2 cellular contexts compared by ENCODE assay signal in the genomic region with DNA sequence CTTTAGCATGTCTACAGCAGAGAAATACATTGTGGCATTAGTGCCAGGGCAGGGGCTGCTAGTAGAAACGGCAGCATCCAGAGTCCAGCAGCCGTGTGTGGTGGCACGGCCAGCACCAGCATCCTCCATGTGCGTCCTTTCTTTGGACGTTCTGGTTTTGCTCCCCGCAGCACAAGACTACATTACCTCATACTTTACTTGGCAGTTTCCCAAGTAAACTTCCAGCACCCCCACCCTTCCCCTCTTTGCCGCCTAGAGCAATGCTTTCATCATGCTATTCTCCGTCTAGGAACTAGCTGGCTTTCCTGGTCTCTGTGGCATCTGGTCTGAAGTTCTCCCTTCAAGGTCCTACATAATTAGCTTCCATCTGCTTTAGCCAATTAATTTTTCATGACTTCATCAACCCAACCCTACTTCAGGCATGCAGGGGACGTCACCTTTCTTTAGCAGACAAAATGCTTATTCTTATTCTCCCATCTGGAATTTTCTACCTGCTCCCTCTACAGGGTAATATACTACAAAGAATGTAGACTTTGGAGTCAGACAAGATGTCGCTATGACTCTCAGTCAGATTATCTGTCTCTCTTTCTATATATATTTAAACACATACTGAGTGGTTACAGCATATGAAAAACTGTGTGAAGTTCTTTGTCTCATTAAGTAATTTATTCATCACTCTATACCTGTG.
TF ChIP-seq lines count a peak whose summit lies in the region.

No MANE protein-coding gene starts in this region.

TF ChIP-seq in IMR-90, 13 proteins besides CTCF, POLR2A, EP300 and RAD21:
- TF ChIP-seq, protein P1, sequence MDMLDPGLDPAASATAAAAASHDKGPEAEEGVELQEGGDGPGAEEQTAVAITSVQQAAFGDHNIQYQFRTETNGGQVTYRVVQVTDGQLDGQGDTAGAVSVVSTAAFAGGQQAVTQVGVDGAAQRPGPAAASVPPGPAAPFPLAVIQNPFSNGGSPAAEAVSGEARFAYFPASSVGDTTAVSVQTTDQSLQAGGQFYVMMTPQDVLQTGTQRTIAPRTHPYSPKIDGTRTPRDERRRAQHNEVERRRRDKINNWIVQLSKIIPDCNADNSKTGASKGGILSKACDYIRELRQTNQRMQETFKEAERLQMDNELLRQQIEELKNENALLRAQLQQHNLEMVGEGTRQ (IDR thresholded peaks at IDR 0.05; ENCODE audit: low read depth, low read length), result no peak
- no peak for TF ChIP-seq FOS (IDR thresholded peaks at IDR 0.05; ENCODE audit: low read depth, low read length)
- TF ChIP-seq MXI1 (IDR thresholded peaks at IDR 0.05; ENCODE audit: borderline replicate concordance, low read depth, low read length), result no peak
- TF ChIP-seq SMC3 (IDR thresholded peaks at IDR 0.05; ENCODE audit: low read depth, low read length), result no peak
- TF ChIP-seq CEBPB (IDR thresholded peaks at IDR 0.05; ENCODE audit: low read depth, low read length), result no peak
- TF ChIP-seq RCOR1 (IDR thresholded peaks at IDR 0.05; ENCODE audit: insufficient replicate concordance, low read length), result no peak
- no peak for TF ChIP-seq NFE2L2 (IDR thresholded peaks at IDR 0.05; ENCODE audit: low read depth, low read length)
- peak; percentile 11; the same call in 1 of the 2 replicates for TF ChIP-seq BHLHE40 (IDR thresholded peaks at IDR 0.05; ENCODE audit: low read depth, low read length)

TF ChIP-seq in endothelial cell of umbilical vein, 7 proteins besides CTCF, POLR2A, EP300 and RAD21:
- no peak for TF ChIP-seq FOS (IDR thresholded peaks at IDR 0.05; ENCODE audit: borderline replicate concordance, insufficient read depth, low read length)
- TF ChIP-seq MYC (IDR thresholded peaks at IDR 0.05; ENCODE audit: low read depth, low read length), result peak; percentile 84
- peak; percentile 76 for TF ChIP-seq JUN (IDR thresholded peaks at IDR 0.05; ENCODE audit: borderline replicate concordance, insufficient read depth, insufficient read length, low read depth)
- no peak for TF ChIP-seq GATA2 (IDR thresholded peaks at IDR 0.05; ENCODE audit: insufficient read depth, insufficient read length, low read depth, low read length)
- TF ChIP-seq, protein P2, sequence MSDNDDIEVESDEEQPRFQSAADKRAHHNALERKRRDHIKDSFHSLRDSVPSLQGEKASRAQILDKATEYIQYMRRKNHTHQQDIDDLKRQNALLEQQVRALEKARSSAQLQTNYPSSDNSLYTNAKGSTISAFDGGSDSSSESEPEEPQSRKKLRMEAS (IDR thresholded peaks at IDR 0.05; ENCODE audit: insufficient read depth, insufficient read length), result no peak
- TF ChIP-seq POLR2AphosphoS5 (IDR thresholded peaks at IDR 0.05; ENCODE audit: insufficient read depth, low read depth, low read length), result peak; percentile 82
- TF ChIP-seq EZH2 (IDR thresholded peaks at IDR 0.05; ENCODE audit: borderline replicate concordance, low read depth, low read length, severe bottlenecking), result no peak
